Comparison of ENCODE assay signal across 1 cellular context in the genomic region with DNA sequence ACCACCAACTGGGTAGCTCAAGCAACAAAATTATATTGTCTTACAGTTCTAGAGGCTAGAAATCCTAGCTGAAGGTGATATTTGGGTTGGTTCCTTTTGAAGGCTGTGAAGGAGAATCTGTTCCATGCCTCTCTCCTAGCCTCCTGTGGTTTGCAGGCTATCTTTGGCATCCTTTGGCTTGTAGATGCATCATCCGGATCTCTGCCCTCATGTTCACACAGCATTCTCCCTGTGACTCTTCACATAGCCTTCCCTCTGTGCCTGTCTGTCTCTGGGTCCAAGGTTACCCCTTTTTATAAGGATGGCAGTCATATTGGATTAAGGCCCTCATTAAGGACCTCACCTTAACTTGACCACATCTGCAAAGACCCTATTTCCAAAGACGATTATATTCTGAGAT.
TF ChIP-seq lines count a peak whose summit lies in the region.

No MANE protein-coding gene starts in this region.

TF ChIP-seq in SK-N-SH, 30 proteins besides CTCF, POLR2A, EP300 and RAD21 (continued from another document):
- TF ChIP-seq USF2 (IDR thresholded peaks at IDR 0.05; ENCODE audit: borderline replicate concordance, low read depth, low read length) (no peak), NFIC (IDR thresholded peaks at IDR 0.05; ENCODE audit: borderline replicate concordance) (no peak), MEF2A (IDR thresholded peaks at IDR 0.05; ENCODE audit: borderline replicate concordance, low read depth) (no peak), FOSL2 (IDR thresholded peaks at IDR 0.05; ENCODE audit: borderline replicate concordance, low read depth) (no peak), NRF1 (IDR thresholded peaks at IDR 0.05; ENCODE audit: low read depth, low read length) (no peak), RCOR1 (IDR thresholded peaks at IDR 0.05; ENCODE audit: low read length) (no peak), IRF3 (IDR thresholded peaks at IDR 0.05; ENCODE audit: low read depth, low read length) (no peak)
- TF ChIP-seq, protein P1, sequence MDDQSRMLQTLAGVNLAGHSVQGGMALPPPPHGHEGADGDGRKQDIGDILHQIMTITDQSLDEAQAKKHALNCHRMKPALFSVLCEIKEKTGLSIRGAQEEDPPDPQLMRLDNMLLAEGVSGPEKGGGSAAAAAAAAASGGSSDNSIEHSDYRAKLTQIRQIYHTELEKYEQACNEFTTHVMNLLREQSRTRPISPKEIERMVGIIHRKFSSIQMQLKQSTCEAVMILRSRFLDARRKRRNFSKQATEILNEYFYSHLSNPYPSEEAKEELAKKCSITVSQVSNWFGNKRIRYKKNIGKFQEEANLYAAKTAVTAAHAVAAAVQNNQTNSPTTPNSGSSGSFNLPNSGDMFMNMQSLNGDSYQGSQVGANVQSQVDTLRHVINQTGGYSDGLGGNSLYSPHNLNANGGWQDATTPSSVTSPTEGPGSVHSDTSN (IDR thresholded peaks at IDR 0.05): no peak
